9 cellular contexts compared by ENCODE assay signal in genomic region chr19:17671906-17672305, GRCh38. TPM values are rescaled to one million over a fixed set of nuclear protein-coding genes. Genes with fewer than 3 reads are reported as not detected.
A peak's percentile ranks its signal among the peaks of the same experiment; 100 is the strongest.
DNase-seq lines count a peak whose midpoint lies in the region; ATAC-seq and TF ChIP-seq lines count a peak whose summit lies in the region.
"Had no signal": no experiment of that assay in that cellular context is flagged by ENCODE, and none has a peak within 500 bp of the region (broad histone marks: within the 10 kb centered on the region; RNA-seq: fewer than 3 reads in every experiment).

No MANE protein-coding gene starts in this region.

- H3K27me3 ChIP-seq in H7 (ENCODE audit: control insufficient read depth, insufficient read depth, low read length) (no peaks in the 10 kb centered on the region), SK-N-SH (ENCODE audit: insufficient read depth) (no peaks in the 10 kb centered on the region)
- no peaks in the 10 kb centered on the region for H3K27me3 ChIP-seq in CD4-positive, alpha-beta T cell (ENCODE audit: control insufficient read depth, insufficient read depth, low read length)

- H4K20me1 ChIP-seq in SK-N-SH (ENCODE audit: insufficient read depth) = no peaks in the 10 kb centered on the region

- 60% methylated on average over 2 of the region's 2 CpGs for WGBS in SK-N-SH (ENCODE audit: low lambda C conversion rate)

- H3K27ac ChIP-seq in SK-N-SH (ENCODE audit: low read depth in 2 of 2, low read length in 1 of 2) = no peak overlapping the region
- H3K27ac ChIP-seq in CD4-positive, alpha-beta T cell (ENCODE audit: low read depth, low read length) = no peak overlapping the region
- H3K27ac ChIP-seq: sigmoid colon had no signal

- POLR2A ChIA-PET in SK-N-SH (lab: Yijun Ruan, JAX) = no interaction called here
- POLR2A ChIA-PET in CD4-positive, alpha-beta T cell (lab: Charles Lee) = no interaction called here

- H3K4me2 ChIP-seq in SK-N-SH = no peak overlapping the region

- no peaks in the 10 kb centered on the region for H3K79me2 ChIP-seq in SK-N-SH (ENCODE audit: insufficient read depth)

- intact Hi-C loops in CD4-positive, alpha-beta T cell (cut with DNase I, micrococcal nuclease) = no loop called here

- H3K36me3 ChIP-seq in H7 (replicated peaks; ENCODE audit: control insufficient read depth, insufficient read depth, low read length) (peaks cover 9% of the 10 kb centered on the region), SK-N-SH (replicated peaks in 1 of 2; ENCODE audit: control insufficient read depth in 1 of 2, insufficient read depth in 2 of 2, low read length in 1 of 2) (no peaks in the 10 kb centered on the region)
- H3K36me3 ChIP-seq: sigmoid colon had no signal

- H3K4me1 ChIP-seq in SK-N-SH (ENCODE audit: control insufficient read depth in 1 of 2, insufficient read depth in 2 of 2, low read depth in 1 of 2, low read length in 1 of 2) = peaks cover 0 to 6% of the 10 kb centered on the region in 2 experiments; a peak in 1 of 4 replicates
- H3K4me1 ChIP-seq: sigmoid colon had no signal

- no peak overlapping the region for H3K27ac Mint-ChIP-seq in CD4-positive, alpha-beta T cell

- peaks cover 2% of the 10 kb centered on the region for H3K9me3 Mint-ChIP-seq in CD4-positive, alpha-beta T cell

- no peak for TF ChIP-seq RAD21 in SK-N-SH (IDR thresholded peaks at IDR 0.05; ENCODE audit: low read length)

- TF ChIP-seq CTCF in SK-N-SH (IDR thresholded peaks at IDR 0.05) = no peak
- TF ChIP-seq CTCF in fibroblast of the aortic adventitia (IDR thresholded peaks at IDR 0.05; ENCODE audit: insufficient read depth, low read length) = no peak
- TF ChIP-seq CTCF in CD4-positive, alpha-beta T cell (IDR thresholded peaks at IDR 0.05) = no peak

- H3K4me3 ChIP-seq in H7 (ENCODE audit: insufficient read depth, low read depth, low read length) = no peak overlapping the region
- H3K4me3 ChIP-seq in SK-N-SH (ENCODE audit: low read depth in 2 of 2, low read length in 1 of 2) = no peak overlapping the region
- no peak overlapping the region for H3K4me3 ChIP-seq in fibroblast of the aortic adventitia (ENCODE audit: low read depth, low read length)
- H3K4me3 ChIP-seq: sigmoid colon had no signal

- H3K4me1 Mint-ChIP-seq in CD4-positive, alpha-beta T cell (ENCODE audit: low read depth) = no peaks in the 10 kb centered on the region

- no peaks in the 10 kb centered on the region for H3F3A ChIP-seq in SK-N-SH (replicated peaks; ENCODE audit: insufficient read depth)

- no peak for ATAC-seq in GM18520 (IDR thresholded peaks at IDR 0.05; ENCODE audit: unreplicated experiment)
- ATAC-seq in HG02884 (IDR thresholded peaks at IDR 0.05; ENCODE audit: unreplicated experiment) = no peak
- no peak for ATAC-seq in CD4-positive, alpha-beta T cell (ENCODE audit: poor library complexity)

- peaks cover 19% of the 10 kb centered on the region for H3K27me3 Mint-ChIP-seq in CD4-positive, alpha-beta T cell

- no peak overlapping the region for H2AFZ ChIP-seq in SK-N-SH (ENCODE audit: low read depth)

- no peak overlapping the region for H3K9ac ChIP-seq in SK-N-SH

- H3K4me3 Mint-ChIP-seq in CD4-positive, alpha-beta T cell = no peak overlapping the region

- no peak for TF ChIP-seq EP300 in SK-N-SH (IDR thresholded peaks at IDR 0.05; ENCODE audit: borderline replicate concordance in 1 of 2, low read depth in 1 of 2, low read length in 1 of 2)

- H3K9me3 ChIP-seq in SK-N-SH = no peaks in the 10 kb centered on the region
- no peaks in the 10 kb centered on the region for H3K9me3 ChIP-seq in CD4-positive, alpha-beta T cell (ENCODE audit: control insufficient read depth, low read length)
- H3K9me3 ChIP-seq: sigmoid colon had no signal

- H3K9me2 ChIP-seq in SK-N-SH = no peaks in the 10 kb centered on the region

- no peaks in the 10 kb centered on the region for H3K36me3 Mint-ChIP-seq in CD4-positive, alpha-beta T cell (ENCODE audit: low read depth)

- DNase-seq in COLO668 (lab: John Stamatoyannopoulos, UW; ENCODE audit: unreplicated experiment) (peak; percentile 26), H7 (peak; percentile 84), SK-N-SH (peak; percentile 73), fibroblast of the aortic adventitia (ENCODE audit: low read depth) (peak; percentile 42), activated gamma-delta T cell (lab: John Stamatoyannopoulos, UW) (no peak)
- no peak for DNase-seq in CD4-positive, alpha-beta T cell
- DNase-seq: sigmoid colon had no signal

- CTCF ChIA-PET in SK-N-SH (lab: Yijun Ruan, JAX) = interaction anchor here (0.9 kb wide), 1 partner anchor 11 kb away, joined by 3 read pairs; no protein-coding TSS in a partner anchor
- CTCF ChIA-PET in CD4-positive, alpha-beta T cell (lab: Charles Lee) = no interaction called here

TF ChIP-seq in SK-N-SH, 30 proteins besides CTCF, POLR2A, EP300 and RAD21:
- TF ChIP-seq JUND (IDR thresholded peaks at IDR 0.05) (no peak), CHD2 (IDR thresholded peaks at IDR 0.05; ENCODE audit: low read length, partially characterized antibody) (peak; percentile 76)
- TF ChIP-seq, protein P1, sequence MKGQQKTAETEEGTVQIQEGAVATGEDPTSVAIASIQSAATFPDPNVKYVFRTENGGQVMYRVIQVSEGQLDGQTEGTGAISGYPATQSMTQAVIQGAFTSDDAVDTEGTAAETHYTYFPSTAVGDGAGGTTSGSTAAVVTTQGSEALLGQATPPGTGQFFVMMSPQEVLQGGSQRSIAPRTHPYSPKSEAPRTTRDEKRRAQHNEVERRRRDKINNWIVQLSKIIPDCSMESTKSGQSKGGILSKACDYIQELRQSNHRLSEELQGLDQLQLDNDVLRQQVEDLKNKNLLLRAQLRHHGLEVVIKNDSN (IDR thresholded peaks at IDR 0.05; ENCODE audit: borderline replicate concordance, low read depth) = peak; percentile 87
TF ChIP-seq in SK-N-SH: peak in this region for 2.

RNA-seq across cellular contexts. Expression of gene UNC13A, which starts 16.2 kb away (rescaled TPM):
- 6.6 and 8.8 TPM in 2 replicates for total RNA-seq in H7 (2014; rRNA removed; shearing (Covaris generic))
- 0.32 and 0.38 TPM in 2 replicates for polyA plus RNA-seq in SK-N-SH (2012; rRNA removed)
- polyA plus RNA-seq in SK-N-SH (2012; cell fraction: cytosol; rRNA removed) = 0.17 and 0.45 TPM in 2 replicates
- polyA plus RNA-seq in SK-N-SH (2012; cell fraction: nucleus; rRNA removed) = 0.93 and 1.2 TPM in 2 replicates
- 0.27 and 0.49 TPM in 2 replicates for total RNA-seq in fibroblast of the aortic adventitia (ENCODE audit: low replicate concordance)
- total RNA-seq in CD4-positive, alpha-beta T cell = under 1 TPM; 0.11 to 0.14 TPM

RNA-seq across cellular contexts. Expression of gene MAP1S, which starts 47.4 kb away (rescaled TPM):
- total RNA-seq in H7 (2014; rRNA removed; shearing (Covaris generic)) = 27.1 and 28.0 TPM in 2 replicates
- polyA plus RNA-seq in SK-N-SH (2012; rRNA removed) = 7.8 and 18.4 TPM in 2 replicates
- polyA plus RNA-seq in SK-N-SH (2012; cell fraction: cytosol; rRNA removed) = 4.9 and 9.1 TPM in 2 replicates
- 24.7 and 42.3 TPM in 2 replicates for polyA plus RNA-seq in SK-N-SH (2012; cell fraction: nucleus; rRNA removed)
- total RNA-seq in fibroblast of the aortic adventitia (ENCODE audit: low replicate concordance) = 14.1 and 19.3 TPM in 2 replicates
- 10 to 100 TPM; 18.1 to 21.4 TPM for total RNA-seq in CD4-positive, alpha-beta T cell

Comparison
In these comparisons a context has a peak if more than half of its experiments do, and no peak if none do; other contexts are left out.
1. DNase-seq: peak in COLO668 (single experiment), H7 (single experiment), SK-N-SH (single experiment) and fibroblast of the aortic adventitia (single experiment); none in activated gamma-delta T cell (single experiment) and CD4-positive, alpha-beta T cell (0 of 10).